13 cellular contexts compared by ENCODE assay signal in the genomic region with DNA sequence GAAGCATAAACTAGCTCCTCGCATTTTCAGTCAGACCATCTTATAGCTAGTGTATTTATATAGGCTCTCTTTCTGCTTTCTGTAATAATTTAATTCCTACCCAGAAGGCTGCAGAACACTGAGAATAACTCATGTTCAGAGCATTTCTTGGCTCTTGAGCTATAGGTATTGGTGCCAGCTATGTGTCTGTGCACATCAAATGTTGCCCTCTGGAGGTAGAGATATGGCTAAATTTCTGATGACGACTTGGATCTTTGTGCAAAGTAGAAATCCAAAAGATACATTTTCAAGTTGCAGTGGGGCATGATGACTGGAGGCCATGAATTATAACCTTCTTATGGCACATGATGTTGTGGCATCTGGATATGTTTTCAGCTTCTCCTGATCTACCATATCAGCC.
DNase-seq lines count a peak whose midpoint lies in the region; ATAC-seq and TF ChIP-seq lines count a peak whose summit lies in the region.
"Had no signal": no experiment of that assay in that cellular context is flagged by ENCODE, and none has a peak within 500 bp of the region (broad histone marks: within the 10 kb centered on the region; RNA-seq: fewer than 3 reads in every experiment).

No MANE protein-coding gene starts in this region.

- H3K27me3 ChIP-seq in A673 (replicated peaks; ENCODE audit: insufficient read depth, low read depth, low read length, poor library complexity) (no peaks in the 10 kb centered on the region), adipocyte (replicated peaks; ENCODE audit: control insufficient read depth, insufficient read depth, low read length) (no peaks in the 10 kb centered on the region)
- H3K27me3 ChIP-seq: body of pancreas, SJSA1 had no signal

- H3K9ac ChIP-seq in adipocyte (ENCODE audit: low read length) = no peak overlapping the region

- H3K4me1 ChIP-seq in A673 (ENCODE audit: insufficient read depth, low read length, poor library complexity, severe bottlenecking) = no peaks in the 10 kb centered on the region
- H3K4me1 ChIP-seq in adipocyte (ENCODE audit: control insufficient read depth, insufficient read depth, low read length) = no peaks in the 10 kb centered on the region
- H3K4me1 ChIP-seq: body of pancreas, SJSA1 had no signal

- DNase-seq in A673 (ENCODE audit: low spot score) (no peak), adipocyte (ENCODE audit: low read depth) (peak; percentile 20), globus pallidus (ENCODE audit: low spot score) (peak; percentile 3)
- DNase-seq in activated T-cell treated with anti-CD3 and anti-CD28 coated beads, Interleukin-2, amount 50 U/mL, for 48 hours = no peak
- no peak for DNase-seq in stimulated activated CD4-positive, alpha-beta T cell treated with anti-CD3 and anti-CD28 coated beads, Interleukin-4, amount 100 ng/mL, for 24 hours
- DNase-seq: activated effector memory CD4-positive, alpha-beta T cell treated with anti-CD3 and anti-CD28 coated beads, Interleukin-2, amount 50 U/mL, for 16 hours; body of pancreas; endodermal cell; Karpas-422 had no signal

- CTCF ChIA-PET in A673 (lab: Charles Lee) = no interaction called here

- POLR2A ChIA-PET in A673 (lab: Charles Lee; ENCODE audit: low non-redundant PET) = interaction anchor here (0.6 kb wide), 1 partner anchor 43 kb away, joined by 4 read pairs; no protein-coding TSS in a partner anchor

- TF ChIP-seq EP300 in Ishikawa (IDR thresholded peaks at IDR 0.05; ENCODE audit: borderline replicate concordance) = no peak

- BruUV-seq in A673 (replicated peaks; lab: Mats Ljungman, UMichigan) = no TSS peak

- ATAC-seq in HG02884 (IDR thresholded peaks at IDR 0.05; ENCODE audit: unreplicated experiment) (no peak), GM18861 (IDR thresholded peaks at IDR 0.05; ENCODE audit: unreplicated experiment) (no peak)
- ATAC-seq: body of pancreas had no signal

- TF ChIP-seq RAD21 in Ishikawa (IDR thresholded peaks at IDR 0.05; ENCODE audit: low read depth) = 0 out of 2 replicates have a peak, but pooled peaks have one; percentile 10

- H3K36me3 ChIP-seq in A673 (ENCODE audit: insufficient read depth, low read length, poor library complexity, severe bottlenecking) = no peaks in the 10 kb centered on the region
- peaks cover 84% of the 10 kb centered on the region for H3K36me3 ChIP-seq in adipocyte (ENCODE audit: control insufficient read depth, insufficient read depth, low read length, severe bottlenecking)

- H3K4me3 ChIP-seq in A673 (ENCODE audit: low read depth, low read length, poor library complexity, severe bottlenecking) = no peak overlapping the region
- H3K4me3 ChIP-seq in adipocyte (ENCODE audit: low read length) = no peak overlapping the region
- H3K4me3 ChIP-seq: body of pancreas, SJSA1 had no signal

- intact Hi-C loops in A673 (cut with micrococcal nuclease; ENCODE audit: unreplicated experiment) = no loop called here

- no peak overlapping the region for H3K27ac ChIP-seq in A673 (ENCODE audit: low read depth, low read length, poor library complexity, severe bottlenecking)
- H3K27ac ChIP-seq: body of pancreas, SJSA1 had no signal

- peak; percentile 27; the same call in 1 of the 2 replicates for TF ChIP-seq CTCF in A673 (conservative IDR thresholded peaks at IDR 0.05; ENCODE audit: low read depth, low read length)

- H3K9me3 ChIP-seq in A673 (ENCODE audit: low read depth, low read length, poor library complexity, severe bottlenecking) = no peaks in the 10 kb centered on the region
- no peaks in the 10 kb centered on the region for H3K9me3 ChIP-seq in adipocyte (ENCODE audit: control insufficient read depth, low read length)
- H3K9me3 ChIP-seq: body of pancreas had no signal

TF ChIP-seq in Ishikawa, 13 proteins besides CTCF, POLR2A, EP300 and RAD21:
- TF ChIP-seq, protein P1, sequence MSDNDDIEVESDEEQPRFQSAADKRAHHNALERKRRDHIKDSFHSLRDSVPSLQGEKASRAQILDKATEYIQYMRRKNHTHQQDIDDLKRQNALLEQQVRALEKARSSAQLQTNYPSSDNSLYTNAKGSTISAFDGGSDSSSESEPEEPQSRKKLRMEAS (IDR thresholded peaks at IDR 0.05) = no peak
- TF ChIP-seq ZBTB7A (IDR thresholded peaks at IDR 0.05; ENCODE audit: low read depth) = no peak
- no peak for TF ChIP-seq FOXM1 (IDR thresholded peaks at IDR 0.05; ENCODE audit: borderline replicate concordance, low read depth)
- TF ChIP-seq TEAD4 (IDR thresholded peaks at IDR 0.05) = no peak
TF ChIP-seq in Ishikawa: peak in this region for 0.

Comparison
In these comparisons a context has a peak if more than half of its experiments do, and no peak if none do; other contexts are left out.
1. DNase-seq: peak in adipocyte (single experiment) and globus pallidus (single experiment); none in A673 (single experiment), activated T-cell treated with anti-CD3 and anti-CD28 coated beads, Interleukin-2, amount 50 U/mL, for 48 hours (0 of 2) and stimulated activated CD4-positive, alpha-beta T cell treated with anti-CD3 and anti-CD28 coated beads, Interleukin-4, amount 100 ng/mL, for 24 hours (single experiment).